8 cellular contexts compared by ENCODE assay signal in the genomic region with DNA sequence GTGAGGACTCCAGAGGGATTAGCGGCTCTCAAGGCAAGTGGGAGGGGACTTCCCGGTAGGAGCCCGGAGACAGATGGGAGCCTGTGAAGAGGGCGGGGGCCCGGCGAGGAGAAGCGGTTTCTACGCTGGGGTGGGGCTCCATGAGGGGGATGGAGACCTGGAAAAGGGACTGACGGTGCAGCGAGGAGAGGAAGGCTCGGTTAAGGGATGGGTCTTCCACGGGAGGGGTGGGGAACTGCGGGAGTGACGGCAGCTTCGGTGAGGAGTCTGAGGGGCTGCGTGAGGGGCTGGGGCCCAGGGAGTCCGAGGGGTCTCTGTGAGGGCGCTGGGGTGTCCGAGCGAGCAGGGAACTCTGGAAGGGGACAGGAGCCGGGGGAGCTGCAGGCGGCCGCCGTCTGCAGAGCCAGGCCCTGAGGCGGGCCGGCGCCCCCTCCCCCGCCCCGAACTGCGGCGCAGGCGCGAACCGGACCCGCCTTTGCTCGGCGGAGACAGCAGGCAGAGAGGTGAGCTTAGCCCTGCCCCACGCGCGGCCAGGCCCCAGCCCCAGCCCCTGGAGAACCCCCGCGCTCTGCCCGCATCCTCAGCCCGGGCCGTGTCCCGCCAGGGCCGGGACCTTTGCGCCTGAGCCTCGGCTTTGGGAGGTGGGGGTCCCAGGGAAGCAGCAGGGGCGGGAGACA. TPM values are rescaled to one million over a fixed set of nuclear protein-coding genes. Genes with fewer than 3 reads are reported as not detected.
DNase-seq lines count a peak whose midpoint lies in the region; ATAC-seq, FAIRE-seq and TF ChIP-seq lines count a peak whose summit lies in the region.

NRSN2 (plus strand) TSS at position 472 of the 677 bp plus-strand sequence. CDS start 2,533 bp downstream, outside the sequence.

- H3K4me3 ChIP-seq in choroid plexus epithelial cell (ENCODE audit: low read depth, low read length) (peak within 1 kb of the TSS; percentile 81), kidney (ENCODE audit: low read length in 2 of 2) (peak within 1 kb of the TSS; percentile 57 to 80), skin epidermis (peak within 1 kb of the TSS; percentile 65 to 84 (median 72))

- peak; percentile 42 for ATAC-seq in GM18907 (IDR thresholded peaks at IDR 0.05; ENCODE audit: unreplicated experiment)

- intact Hi-C loops in kidney (cut with DNase I): no loop called here

- no peaks in the 10 kb centered on the region for H3K36me3 ChIP-seq in kidney (ENCODE audit: control insufficient read depth in 1 of 2, insufficient read depth in 2 of 2, low read length in 2 of 2)

- TF ChIP-seq CTCF in choroid plexus epithelial cell (conservative IDR thresholded peaks at IDR 0.05; ENCODE audit: low read depth, low read length) (no peak), kidney (IDR thresholded peaks at IDR 0.05; ENCODE audit: borderline replicate concordance, extremely low read depth, insufficient read depth) (no peak)

- in situ Hi-C loops in SK-MEL-5 (cut with HindIII; ENCODE audit: low pct_unique_long_range_greater_than_20kb, low sequenced_read_pairs): no loop called here

- H3K9ac ChIP-seq in kidney (ENCODE audit: low read length in 2 of 2): peak within 1 kb of the TSS; percentile 69 to 82

- H3K27ac ChIP-seq in kidney (ENCODE audit: low read depth in 2 of 2, low read length in 2 of 2) (peak within 1 kb of the TSS; percentile 95 to 99), skin epidermis (peak within 1 kb of the TSS; percentile 56 to 89 (median 81))

- DNase-seq in AG20443 (ENCODE audit: low spot score) (peak; percentile 94), HuH-7.5 (ENCODE audit: low spot score) (peak; percentile 78), SK-MEL-5 (ENCODE audit: low read depth, low spot score) (peak; percentile 62), choroid plexus epithelial cell (ENCODE audit: low read depth) (peak; percentile 69), kidney (peak; percentile 91)
- DNase-seq in effector CD8-positive, alpha-beta T cell (lab: John Stamatoyannopoulos, UW): no peak

- H3K4me1 ChIP-seq in kidney (ENCODE audit: control insufficient read depth in 1 of 2, insufficient read depth in 1 of 2, low read depth in 1 of 2, low read length in 2 of 2): peaks cover 10 to 13% of the 10 kb centered on the region in 2 donors

- peaks cover 0 to 4% of the 10 kb centered on the region in 2 donors for H3K9me3 ChIP-seq in kidney (ENCODE audit: control insufficient read depth in 1 of 2, low read length in 2 of 2)

- FAIRE-seq in kidney (lab: Jason Lieb, UNC): no peak

RNA-seq across cellular contexts. Expression of gene NRSN2, which starts in this region (rescaled TPM):
- 38.2 and 41.8 TPM in 2 replicates for total RNA-seq in SK-MEL-5 (2014; rRNA removed; shearing (Covaris generic))
- polyA plus RNA-seq in SK-MEL-5 (2015; cell fraction: cytosol; rRNA removed): 115 and 130 TPM in 2 replicates
- 52.2 and 57.2 TPM in 2 replicates for polyA plus RNA-seq in SK-MEL-5 (2015; cell fraction: nucleus; rRNA removed)
- total RNA-seq in kidney: 48.1 TPM
- polyA plus RNA-seq in kidney (ENCODE audit: insufficient read depth, low read depth, low replicate concordance): 50.0 TPM
